Comparison of ENCODE assay signal across 1 cellular context in genomic region chr16:2422123-2422867, GRCh38.
TF ChIP-seq lines count a peak whose summit lies in the region.

No MANE protein-coding gene starts in this region.

TF ChIP-seq in GM23338, 12 proteins besides CTCF, POLR2A, EP300 and RAD21 (continued from another document):
- TF ChIP-seq ZNF462 (CRISPR knock-in tag; IDR thresholded peaks at IDR 0.05): no peak
- no peak for TF ChIP-seq CREB1 (CRISPR knock-in tag; IDR thresholded peaks at IDR 0.05; ENCODE audit: low read depth)
- TF ChIP-seq REST (IDR thresholded peaks at IDR 0.05; ENCODE audit: unreplicated experiment): no peak
- no peak for TF ChIP-seq POLR2AphosphoS5 (IDR thresholded peaks at IDR 0.05; ENCODE audit: low read depth)
- TF ChIP-seq EZH2phosphoT487 (IDR thresholded peaks at IDR 0.05; ENCODE audit: unreplicated experiment): no peak
- no peak for TF ChIP-seq ETS1 (IDR thresholded peaks at IDR 0.05)
- TF ChIP-seq STAT1 (IDR thresholded peaks at IDR 0.05; ENCODE audit: unreplicated experiment): no peak
- no peak for TF ChIP-seq EZH2 (IDR thresholded peaks at IDR 0.05; ENCODE audit: low read depth, unreplicated experiment)
